In genomic region chr5:1735320-1735970, GRCh38 we compare ENCODE assay signal across 11 cellular contexts.
"Had no signal": no experiment of that assay in that cellular context is flagged by ENCODE, and none has a peak within 500 bp of the region (broad histone marks: within the 10 kb centered on the region; RNA-seq: fewer than 3 reads in every experiment).

No MANE protein-coding gene starts in this region.

- H3K27ac Mint-ChIP-seq: stimulated activated naive CD8-positive, alpha-beta T cell treated with anti-CD3 and anti-CD28 coated beads, Interleukin-15, Interleukin-2, amounts not matched to agents 100 ng/mL and 50 ng/mL, for 24 hours; T-cell had no signal

- DNase-seq: activated gamma-delta T cell treated with Interleukin-2 at 50 U/mL for 16 hours; activated T-cell treated with anti-CD3 and anti-CD28 coated beads, Interleukin-2, amount 50 U/mL, for 4 hours; foreskin keratinocyte; stimulated activated CD4-positive, alpha-beta T cell treated with anti-CD3 and anti-CD28 coated beads, Interleukin-12 subunit alpha, Interleukin-12 subunit beta, amount 100 ng/mL, for 4 hours; stimulated activated CD4-positive, alpha-beta T cell treated with anti-CD3 and anti-CD28 coated beads, Interleukin-2, amount 100 ng/mL, for 48 hours; T1000; testis had no signal

- H3K27ac ChIP-seq: breast epithelium, foreskin keratinocyte, left lung, testis had no signal

- H3K36me3 ChIP-seq: breast epithelium, left lung had no signal

- H3K4me1 ChIP-seq: breast epithelium, foreskin keratinocyte, left lung, testis had no signal

- H3K9me3 Mint-ChIP-seq: activated T-cell treated with anti-CD3 and anti-CD28 coated beads, Interleukin-2, amount 50 U/mL, for 4 hours; stimulated activated naive CD8-positive, alpha-beta T cell treated with anti-CD3 and anti-CD28 coated beads, Interleukin-15, Interleukin-2, amounts not matched to agents 100 ng/mL and 50 ng/mL, for 24 hours had no signal

- H3K4me3 Mint-ChIP-seq: activated T-cell treated with anti-CD3 and anti-CD28 coated beads, Interleukin-2, amount 50 U/mL, for 4 hours; stimulated activated naive CD8-positive, alpha-beta T cell treated with anti-CD3 and anti-CD28 coated beads, Interleukin-15, Interleukin-2, amounts not matched to agents 100 ng/mL and 50 ng/mL, for 24 hours; T-cell had no signal

- H3K4me3 ChIP-seq: breast epithelium, left lung, testis had no signal

- H3K27me3 ChIP-seq: foreskin keratinocyte, testis had no signal

- H3K4me1 Mint-ChIP-seq: T-cell had no signal

- ATAC-seq: foreskin keratinocyte, left lung, T-cell had no signal

- H3K9me3 ChIP-seq: testis had no signal

- H3K36me3 Mint-ChIP-seq: T-cell had no signal
